1 cellular context compared by ENCODE assay signal in genomic region chr7:122143751-122144711, GRCh38.
TF ChIP-seq lines count a peak whose summit lies in the region.

TSS of gene AASS (minus strand) at chr7:122144249. CDS start at chr7:122133726, 10,523 bp downstream.

TF ChIP-seq in HepG2, 621 proteins besides CTCF, POLR2A, EP300 and RAD21 (continued from another document and continues in another):
- TF ChIP-seq ZNF557 (CRISPR knock-in tag; IDR thresholded peaks at IDR 0.05) (no peak), BCL6 (CRISPR knock-in tag; IDR thresholded peaks at IDR 0.05) (peak; percentile 92), ZNF724P (CRISPR knock-in tag; IDR thresholded peaks at IDR 0.05; ENCODE audit: borderline replicate concordance) (no peak; the same call in 1 of the 2 replicates), TAF15 (IDR thresholded peaks at IDR 0.05; ENCODE audit: low read depth, low read length, poor library complexity, severe bottlenecking) (peak; percentile 91), ARNT (IDR thresholded peaks at IDR 0.05) (no peak), TFAP4 (IDR thresholded peaks at IDR 0.05; ENCODE audit: borderline replicate concordance, low read depth) (no peak), ZNF224 (CRISPR knock-in tag; IDR thresholded peaks at IDR 0.05) (no peak), NCOR1 (IDR thresholded peaks at IDR 0.05; ENCODE audit: borderline replicate concordance, low read length) (peak; percentile 50; the same call in 1 of the 2 replicates), SRY (CRISPR knock-in tag; IDR thresholded peaks at IDR 0.05) (no peak), ZNF367 (CRISPR knock-in tag; IDR thresholded peaks at IDR 0.05; ENCODE audit: borderline replicate concordance) (no peak), ZNF17 (CRISPR knock-in tag; IDR thresholded peaks at IDR 0.05) (no peak), ZNF558 (CRISPR knock-in tag; IDR thresholded peaks at IDR 0.05; ENCODE audit: borderline replicate concordance) (no peak), ZFX (CRISPR knock-in tag; IDR thresholded peaks at IDR 0.05; ENCODE audit: low read depth) (peak; percentile 90), SATB2 (CRISPR knock-in tag; IDR thresholded peaks at IDR 0.05) (no peak), CHD4 (IDR thresholded peaks at IDR 0.05; ENCODE audit: borderline replicate concordance, low read length) (no peak), ZNF770 (CRISPR knock-in tag; IDR thresholded peaks at IDR 0.05) (peak; percentile 63; the same call in 1 of the 2 replicates), TCF7 (IDR thresholded peaks at IDR 0.05; ENCODE audit: low read depth) (peak; percentile 50; the same call in 1 of the 2 replicates), ZMYM2 (CRISPR knock-in tag; IDR thresholded peaks at IDR 0.05) (0 out of 2 replicates have a peak, but pooled peaks have one; percentile 54), TBL1XR1 (IDR thresholded peaks at IDR 0.05; ENCODE audit: borderline replicate concordance, low read length, partially characterized antibody) (no peak), ATM (IDR thresholded peaks at IDR 0.05; ENCODE audit: borderline replicate concordance) (no peak), TGIF2 (CRISPR knock-in tag; IDR thresholded peaks at IDR 0.05) (no peak), ZNF101 (CRISPR knock-in tag; IDR thresholded peaks at IDR 0.05; ENCODE audit: borderline replicate concordance, low read depth) (no peak), ZNF674 (CRISPR knock-in tag; IDR thresholded peaks at IDR 0.05; ENCODE audit: low read depth) (no peak), ZNF879 (CRISPR knock-in tag; IDR thresholded peaks at IDR 0.05) (no peak), UBTF (CRISPR knock-in tag; IDR thresholded peaks at IDR 0.05) (peak; percentile 92), IRF2 (CRISPR knock-in tag; IDR thresholded peaks at IDR 0.05) (peak; percentile 70; the same call in 1 of the 2 replicates), HDAC2 (CRISPR knock-in tag; IDR thresholded peaks at IDR 0.05) (peak; percentile 33), ZC3H13 (CRISPR knock-in tag; IDR thresholded peaks at IDR 0.05) (no peak), ZSCAN12 (CRISPR knock-in tag; IDR thresholded peaks at IDR 0.05) (no peak), JARID2 (CRISPR knock-in tag; IDR thresholded peaks at IDR 0.05; ENCODE audit: insufficient replicate concordance) (peak; percentile 37), MAF1 (CRISPR knock-in tag; IDR thresholded peaks at IDR 0.05; ENCODE audit: borderline replicate concordance) (no peak), AGO2 (optimal IDR thresholded peaks at IDR 0.05; ENCODE audit: low read depth, low read length) (peak; percentile 31), IKZF1 (IDR thresholded peaks at IDR 0.05) (no peak)
- TF ChIP-seq, protein P1, sequence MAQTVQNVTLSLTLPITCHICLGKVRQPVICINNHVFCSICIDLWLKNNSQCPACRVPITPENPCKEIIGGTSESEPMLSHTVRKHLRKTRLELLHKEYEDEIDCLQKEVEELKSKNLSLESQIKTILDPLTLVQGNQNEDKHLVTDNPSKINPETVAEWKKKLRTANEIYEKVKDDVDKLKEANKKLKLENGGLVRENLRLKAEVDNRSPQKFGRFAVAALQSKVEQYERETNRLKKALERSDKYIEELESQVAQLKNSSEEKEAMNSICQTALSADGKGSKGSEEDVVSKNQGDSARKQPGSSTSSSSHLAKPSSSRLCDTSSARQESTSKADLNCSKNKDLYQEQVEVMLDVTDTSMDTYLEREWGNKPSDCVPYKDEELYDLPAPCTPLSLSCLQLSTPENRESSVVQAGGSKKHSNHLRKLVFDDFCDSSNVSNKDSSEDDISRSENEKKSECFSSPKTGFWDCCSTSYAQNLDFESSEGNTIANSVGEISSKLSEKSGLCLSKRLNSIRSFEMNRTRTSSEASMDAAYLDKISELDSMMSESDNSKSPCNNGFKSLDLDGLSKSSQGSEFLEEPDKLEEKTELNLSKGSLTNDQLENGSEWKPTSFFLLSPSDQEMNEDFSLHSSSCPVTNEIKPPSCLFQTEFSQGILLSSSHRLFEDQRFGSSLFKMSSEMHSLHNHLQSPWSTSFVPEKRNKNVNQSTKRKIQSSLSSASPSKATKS (CRISPR knock-in tag; IDR thresholded peaks at IDR 0.05), result no peak
- TF ChIP-seq, protein P2, sequence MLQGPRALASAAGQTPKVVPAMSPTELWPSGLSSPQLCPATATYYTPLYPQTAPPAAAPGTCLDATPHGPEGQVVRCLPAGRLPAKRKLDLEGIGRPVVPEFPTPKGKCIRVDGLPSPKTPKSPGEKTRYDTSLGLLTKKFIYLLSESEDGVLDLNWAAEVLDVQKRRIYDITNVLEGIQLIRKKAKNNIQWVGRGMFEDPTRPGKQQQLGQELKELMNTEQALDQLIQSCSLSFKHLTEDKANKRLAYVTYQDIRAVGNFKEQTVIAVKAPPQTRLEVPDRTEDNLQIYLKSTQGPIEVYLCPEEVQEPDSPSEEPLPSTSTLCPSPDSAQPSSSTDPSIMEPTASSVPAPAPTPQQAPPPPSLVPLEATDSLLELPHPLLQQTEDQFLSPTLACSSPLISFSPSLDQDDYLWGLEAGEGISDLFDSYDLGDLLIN (CRISPR knock-in tag; IDR thresholded peaks at IDR 0.05; ENCODE audit: borderline replicate concordance), result no peak
- TF ChIP-seq, protein P3, sequence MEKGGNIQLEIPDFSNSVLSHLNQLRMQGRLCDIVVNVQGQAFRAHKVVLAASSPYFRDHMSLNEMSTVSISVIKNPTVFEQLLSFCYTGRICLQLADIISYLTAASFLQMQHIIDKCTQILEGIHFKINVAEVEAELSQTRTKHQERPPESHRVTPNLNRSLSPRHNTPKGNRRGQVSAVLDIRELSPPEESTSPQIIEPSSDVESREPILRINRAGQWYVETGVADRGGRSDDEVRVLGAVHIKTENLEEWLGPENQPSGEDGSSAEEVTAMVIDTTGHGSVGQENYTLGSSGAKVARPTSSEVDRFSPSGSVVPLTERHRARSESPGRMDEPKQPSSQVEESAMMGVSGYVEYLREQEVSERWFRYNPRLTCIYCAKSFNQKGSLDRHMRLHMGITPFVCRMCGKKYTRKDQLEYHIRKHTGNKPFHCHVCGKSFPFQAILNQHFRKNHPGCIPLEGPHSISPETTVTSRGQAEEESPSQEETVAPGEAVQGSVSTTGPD (CRISPR knock-in tag; IDR thresholded peaks at IDR 0.05), result no peak
- TF ChIP-seq, protein P4, sequence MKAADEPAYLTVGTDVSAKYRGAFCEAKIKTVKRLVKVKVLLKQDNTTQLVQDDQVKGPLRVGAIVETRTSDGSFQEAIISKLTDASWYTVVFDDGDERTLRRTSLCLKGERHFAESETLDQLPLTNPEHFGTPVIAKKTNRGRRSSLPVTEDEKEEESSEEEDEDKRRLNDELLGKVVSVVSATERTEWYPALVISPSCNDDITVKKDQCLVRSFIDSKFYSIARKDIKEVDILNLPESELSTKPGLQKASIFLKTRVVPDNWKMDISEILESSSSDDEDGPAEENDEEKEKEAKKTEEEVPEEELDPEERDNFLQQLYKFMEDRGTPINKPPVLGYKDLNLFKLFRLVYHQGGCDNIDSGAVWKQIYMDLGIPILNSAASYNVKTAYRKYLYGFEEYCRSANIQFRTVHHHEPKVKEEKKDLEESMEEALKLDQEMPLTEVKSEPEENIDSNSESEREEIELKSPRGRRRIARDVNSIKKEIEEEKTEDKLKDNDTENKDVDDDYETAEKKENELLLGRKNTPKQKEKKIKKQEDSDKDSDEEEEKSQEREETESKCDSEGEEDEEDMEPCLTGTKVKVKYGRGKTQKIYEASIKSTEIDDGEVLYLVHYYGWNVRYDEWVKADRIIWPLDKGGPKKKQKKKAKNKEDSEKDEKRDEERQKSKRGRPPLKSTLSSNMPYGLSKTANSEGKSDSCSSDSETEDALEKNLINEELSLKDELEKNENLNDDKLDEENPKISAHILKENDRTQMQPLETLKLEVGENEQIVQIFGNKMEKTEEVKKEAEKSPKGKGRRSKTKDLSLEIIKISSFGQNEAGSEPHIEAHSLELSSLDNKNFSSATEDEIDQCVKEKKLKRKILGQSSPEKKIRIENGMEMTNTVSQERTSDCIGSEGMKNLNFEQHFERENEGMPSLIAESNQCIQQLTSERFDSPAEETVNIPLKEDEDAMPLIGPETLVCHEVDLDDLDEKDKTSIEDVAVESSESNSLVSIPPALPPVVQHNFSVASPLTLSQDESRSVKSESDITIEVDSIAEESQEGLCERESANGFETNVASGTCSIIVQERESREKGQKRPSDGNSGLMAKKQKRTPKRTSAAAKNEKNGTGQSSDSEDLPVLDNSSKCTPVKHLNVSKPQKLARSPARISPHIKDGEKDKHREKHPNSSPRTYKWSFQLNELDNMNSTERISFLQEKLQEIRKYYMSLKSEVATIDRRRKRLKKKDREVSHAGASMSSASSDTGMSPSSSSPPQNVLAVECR (CRISPR knock-in tag; IDR thresholded peaks at IDR 0.05; ENCODE audit: borderline replicate concordance), result peak; percentile 82; the same call in 1 of the 2 replicates
- TF ChIP-seq, protein P5, sequence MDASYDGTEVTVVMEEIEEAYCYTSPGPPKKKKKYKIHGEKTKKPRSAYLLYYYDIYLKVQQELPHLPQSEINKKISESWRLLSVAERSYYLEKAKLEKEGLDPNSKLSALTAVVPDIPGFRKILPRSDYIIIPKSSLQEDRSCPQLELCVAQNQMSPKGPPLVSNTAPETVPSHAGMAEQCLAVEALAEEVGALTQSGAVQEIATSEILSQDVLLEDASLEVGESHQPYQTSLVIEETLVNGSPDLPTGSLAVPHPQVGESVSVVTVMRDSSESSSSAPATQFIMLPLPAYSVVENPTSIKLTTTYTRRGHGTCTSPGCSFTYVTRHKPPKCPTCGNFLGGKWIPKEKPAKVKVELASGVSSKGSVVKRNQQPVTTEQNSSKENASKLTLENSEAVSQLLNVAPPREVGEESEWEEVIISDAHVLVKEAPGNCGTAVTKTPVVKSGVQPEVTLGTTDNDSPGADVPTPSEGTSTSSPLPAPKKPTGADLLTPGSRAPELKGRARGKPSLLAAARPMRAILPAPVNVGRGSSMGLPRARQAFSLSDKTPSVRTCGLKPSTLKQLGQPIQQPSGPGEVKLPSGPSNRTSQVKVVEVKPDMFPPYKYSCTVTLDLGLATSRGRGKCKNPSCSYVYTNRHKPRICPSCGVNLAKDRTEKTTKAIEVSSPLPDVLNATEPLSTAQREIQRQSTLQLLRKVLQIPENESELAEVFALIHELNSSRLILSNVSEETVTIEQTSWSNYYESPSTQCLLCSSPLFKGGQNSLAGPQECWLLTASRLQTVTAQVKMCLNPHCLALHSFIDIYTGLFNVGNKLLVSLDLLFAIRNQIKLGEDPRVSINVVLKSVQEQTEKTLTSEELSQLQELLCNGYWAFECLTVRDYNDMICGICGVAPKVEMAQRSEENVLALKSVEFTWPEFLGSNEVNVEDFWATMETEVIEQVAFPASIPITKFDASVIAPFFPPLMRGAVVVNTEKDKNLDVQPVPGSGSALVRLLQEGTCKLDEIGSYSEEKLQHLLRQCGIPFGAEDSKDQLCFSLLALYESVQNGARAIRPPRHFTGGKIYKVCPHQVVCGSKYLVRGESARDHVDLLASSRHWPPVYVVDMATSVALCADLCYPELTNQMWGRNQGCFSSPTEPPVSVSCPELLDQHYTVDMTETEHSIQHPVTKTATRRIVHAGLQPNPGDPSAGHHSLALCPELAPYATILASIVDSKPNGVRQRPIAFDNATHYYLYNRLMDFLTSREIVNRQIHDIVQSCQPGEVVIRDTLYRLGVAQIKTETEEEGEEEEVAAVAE (CRISPR knock-in tag; IDR thresholded peaks at IDR 0.05; ENCODE audit: borderline replicate concordance), result peak; percentile 17; the same call in 1 of the 2 replicates
- TF ChIP-seq, protein P6, sequence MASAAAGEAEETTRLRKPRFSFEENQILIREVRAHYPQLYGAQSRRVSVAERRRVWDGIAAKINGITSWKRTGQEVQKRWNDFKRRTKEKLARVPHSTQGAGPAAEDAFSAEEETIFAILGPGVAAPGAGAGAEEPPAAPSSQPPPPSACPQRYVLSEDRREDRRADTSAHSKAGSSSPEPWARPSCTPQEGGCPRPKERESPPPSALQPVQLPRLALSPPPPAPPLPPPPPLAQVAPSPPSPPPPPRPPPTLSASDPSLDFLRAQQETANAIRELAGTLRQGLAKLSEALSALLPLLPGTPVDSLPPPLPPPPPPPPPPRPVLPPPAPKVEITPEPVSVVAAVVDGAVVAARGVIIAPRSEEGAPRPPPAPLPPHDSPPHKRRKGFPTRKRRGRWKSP (CRISPR knock-in tag; IDR thresholded peaks at IDR 0.05), result peak; percentile 66; the same call in 1 of the 2 replicates
